1 cellular context compared by ENCODE assay signal in genomic region chr18:24992491-24992890, GRCh38.
TF ChIP-seq lines count a peak whose summit lies in the region.

No MANE protein-coding gene starts in this region.

TF ChIP-seq in endothelial cell of umbilical vein, 7 proteins besides CTCF, POLR2A, EP300 and RAD21 (continued from another document):
- TF ChIP-seq GATA2 (IDR thresholded peaks at IDR 0.05; ENCODE audit: insufficient read depth, insufficient read length, low read depth, low read length), result no peak
- no peak for TF ChIP-seq MYC (IDR thresholded peaks at IDR 0.05; ENCODE audit: low read depth, low read length)
